In genomic region chr1:12516741-12517140, GRCh38 we compare ENCODE assay signal across 27 cellular contexts.
A peak's percentile ranks its signal among the peaks of the same experiment; 100 is the strongest.
DNase-seq lines count a peak whose midpoint lies in the region; ATAC-seq and TF ChIP-seq lines count a peak whose summit lies in the region.
"Had no signal": no experiment of that assay in that cellular context is flagged by ENCODE, and none has a peak within 500 bp of the region (broad histone marks: within the 10 kb centered on the region; RNA-seq: fewer than 3 reads in every experiment).

No MANE protein-coding gene starts in this region.

- no peaks in the 10 kb centered on the region for H3K9me3 ChIP-seq in sigmoid colon
- H3K9me3 ChIP-seq: BLaER1 treated with 17β-estradiol and CSF1 and Interleukin-3, amounts not matched to agents 10 nM and 100 nM; Caco-2 had no signal

- CTCF ChIA-PET in activated CD4-positive, alpha-beta memory T cell treated with anti-CD3 and anti-CD28 coated beads for 36 hours (lab: Charles Lee): interaction anchor here (0.6 kb wide), 1 partner anchor 392 kb away, joined by 5 read pairs; no protein-coding TSS in a partner anchor
- CTCF ChIA-PET in activated CD4-positive, alpha-beta memory T cell treated with anti-CD3 and anti-CD28 coated beads, Interleukin-2, amount 10 ng/mL, durations not matched to agents 7 days and 5 days (lab: Charles Lee): no interaction called here
- CTCF ChIA-PET in WTC11 (lab: Charles Lee): no interaction called here

- H3K4me3 ChIP-seq in sigmoid colon: no peak overlapping the region
- H3K4me3 ChIP-seq: BLaER1 treated with 17β-estradiol and CSF1 and Interleukin-3, amounts not matched to agents 10 nM and 100 nM; K562 had no signal

- H3K4me3 Mint-ChIP-seq in activated CD4-positive, alpha-beta memory T cell treated with anti-CD3 and anti-CD28 coated beads for 36 hours: no peak overlapping the region
- H3K4me3 Mint-ChIP-seq in activated CD4-positive, alpha-beta memory T cell treated with anti-CD3 and anti-CD28 coated beads, Interleukin-2, amount 10 ng/mL, durations not matched to agents 7 days and 5 days: no peak overlapping the region
- peak overlapping the region; percentile 69 for H3K4me3 Mint-ChIP-seq in activated naive CD4-positive, alpha-beta T cell treated with anti-CD3 and anti-CD28 coated beads, Interleukin-2, amount 50 U/mL, for 24 hours
- H3K4me3 Mint-ChIP-seq in activated T-helper 2 cell treated with anti-CD3 and anti-CD28 coated beads, Interferon-gamma antibody, Interleukin-2, Interleukin-4, amounts not matched to agents 10 μg/mL and 5 μg/mL and 100 μg/mL, durations not matched to agents 14 hours and 24 hours and 36 hours (ENCODE audit: low read depth): no peak overlapping the region
- no peak overlapping the region for H3K4me3 Mint-ChIP-seq in WTC11
- H3K4me3 Mint-ChIP-seq: CD4-positive, alpha-beta memory T cell had no signal

- H3K27ac Mint-ChIP-seq in activated CD4-positive, alpha-beta memory T cell treated with anti-CD3 and anti-CD28 coated beads for 36 hours: peak overlapping the region; percentile 3
- no peak overlapping the region for H3K27ac Mint-ChIP-seq in activated CD4-positive, alpha-beta memory T cell treated with anti-CD3 and anti-CD28 coated beads, Interleukin-2, amount 10 ng/mL, durations not matched to agents 7 days and 5 days
- H3K27ac Mint-ChIP-seq in activated naive CD4-positive, alpha-beta T cell treated with anti-CD3 and anti-CD28 coated beads, Interleukin-2, amount 50 U/mL, for 24 hours: peak overlapping the region; percentile 86
- H3K27ac Mint-ChIP-seq in activated naive CD4-positive, alpha-beta T cell treated with anti-CD3 and anti-CD28 coated beads, Interleukin-2, amount 50 U/mL, for 72 hours: peak overlapping the region in 1 of 2 donors; percentile 77
- peak overlapping the region; percentile 83 for H3K27ac Mint-ChIP-seq in activated T-helper 2 cell treated with anti-CD3 and anti-CD28 coated beads, Interferon-gamma antibody, Interleukin-2, Interleukin-4, amounts not matched to agents 10 μg/mL and 5 μg/mL and 100 μg/mL, durations not matched to agents 14 hours and 24 hours and 36 hours
- no peak overlapping the region for H3K27ac Mint-ChIP-seq in WTC11

- TF ChIP-seq EP300 in sigmoid colon (IDR thresholded peaks at IDR 0.05): no peak

- intact Hi-C loops in activated CD4-positive, alpha-beta memory T cell treated with anti-CD3 and anti-CD28 coated beads for 36 hours (cut with micrococcal nuclease): loop anchor here (10.0 kb wide), 2 partner anchors 172 to 342 kb away; no protein-coding TSS in a partner anchor
- intact Hi-C loops in activated T-helper 2 cell treated with anti-CD3 and anti-CD28 coated beads, Interferon-gamma antibody, Interleukin-2, Interleukin-4, amounts not matched to agents 10 μg/mL and 5 μg/mL and 100 μg/mL, durations not matched to agents 14 hours and 24 hours and 36 hours (cut with micrococcal nuclease): loop anchor here (10.0 kb wide), 1 partner anchor 452 kb away; the partner anchor contains the start of gene TNFRSF8
- intact Hi-C loops in sigmoid colon (cut with DNase I): no loop called here

- H3K4me1 Mint-ChIP-seq in activated CD4-positive, alpha-beta memory T cell treated with anti-CD3 and anti-CD28 coated beads for 36 hours (ENCODE audit: low read depth): peaks cover 44% of the 10 kb centered on the region
- H3K4me1 Mint-ChIP-seq in activated CD4-positive, alpha-beta memory T cell treated with anti-CD3 and anti-CD28 coated beads, Interleukin-2, amount 10 ng/mL, durations not matched to agents 7 days and 5 days: peaks cover 12% of the 10 kb centered on the region
- peaks cover 64% of the 10 kb centered on the region for H3K4me1 Mint-ChIP-seq in activated naive CD4-positive, alpha-beta T cell treated with anti-CD3 and anti-CD28 coated beads, Interleukin-2, amount 50 U/mL, for 24 hours
- H3K4me1 Mint-ChIP-seq in activated T-helper 2 cell treated with anti-CD3 and anti-CD28 coated beads, Interferon-gamma antibody, Interleukin-2, Interleukin-4, amounts not matched to agents 10 μg/mL and 5 μg/mL and 100 μg/mL, durations not matched to agents 14 hours and 24 hours and 36 hours (ENCODE audit: low read depth): peaks cover 43% of the 10 kb centered on the region
- H3K4me1 Mint-ChIP-seq in WTC11: peaks cover 3% of the 10 kb centered on the region

- H3K9me3 Mint-ChIP-seq in activated CD4-positive, alpha-beta memory T cell treated with anti-CD3 and anti-CD28 coated beads for 36 hours: no peaks in the 10 kb centered on the region
- no peaks in the 10 kb centered on the region for H3K9me3 Mint-ChIP-seq in activated CD4-positive, alpha-beta memory T cell treated with anti-CD3 and anti-CD28 coated beads, Interleukin-2, amount 10 ng/mL, durations not matched to agents 7 days and 5 days
- H3K9me3 Mint-ChIP-seq in activated naive CD4-positive, alpha-beta T cell treated with anti-CD3 and anti-CD28 coated beads, Interleukin-2, amount 50 U/mL, for 24 hours: peaks cover 4% of the 10 kb centered on the region
- peaks cover 10 to 11% of the 10 kb centered on the region in 2 donors for H3K9me3 Mint-ChIP-seq in activated naive CD4-positive, alpha-beta T cell treated with anti-CD3 and anti-CD28 coated beads, Interleukin-2, amount 50 U/mL, for 72 hours
- no peaks in the 10 kb centered on the region for H3K9me3 Mint-ChIP-seq in activated T-helper 2 cell treated with anti-CD3 and anti-CD28 coated beads, Interferon-gamma antibody, Interleukin-2, Interleukin-4, amounts not matched to agents 10 μg/mL and 5 μg/mL and 100 μg/mL, durations not matched to agents 14 hours and 24 hours and 36 hours
- H3K9me3 Mint-ChIP-seq in WTC11: no peaks in the 10 kb centered on the region

- H3K4me1 ChIP-seq in sigmoid colon: peaks cover 0 to 30% (median 22%) of the 10 kb centered on the region in 4 donors
- H3K4me1 ChIP-seq: Caco-2 had no signal

- no peaks in the 10 kb centered on the region for H3K27me3 ChIP-seq in sigmoid colon
- H3K27me3 ChIP-seq: BLaER1 treated with 17β-estradiol and CSF1 and Interleukin-3, amounts not matched to agents 10 nM and 100 nM had no signal

- ATAC-seq in activated naive CD4-positive, alpha-beta T cell treated with anti-CD3 and anti-CD28 coated beads, Interleukin-2, amount 50 U/mL, for 72 hours: no peak
- ATAC-seq in WTC11: no peak
- ATAC-seq: K562 had no signal

- H3K36me3 ChIP-seq in sigmoid colon: no peaks in the 10 kb centered on the region

- H3K27me3 Mint-ChIP-seq in activated CD4-positive, alpha-beta memory T cell treated with anti-CD3 and anti-CD28 coated beads for 36 hours: no peaks in the 10 kb centered on the region
- no peaks in the 10 kb centered on the region for H3K27me3 Mint-ChIP-seq in activated CD4-positive, alpha-beta memory T cell treated with anti-CD3 and anti-CD28 coated beads, Interleukin-2, amount 10 ng/mL, durations not matched to agents 7 days and 5 days
- H3K27me3 Mint-ChIP-seq in activated naive CD4-positive, alpha-beta T cell treated with anti-CD3 and anti-CD28 coated beads, Interleukin-2, amount 50 U/mL, for 24 hours: no peaks in the 10 kb centered on the region
- H3K27me3 Mint-ChIP-seq in activated T-helper 2 cell treated with anti-CD3 and anti-CD28 coated beads, Interferon-gamma antibody, Interleukin-2, Interleukin-4, amounts not matched to agents 10 μg/mL and 5 μg/mL and 100 μg/mL, durations not matched to agents 14 hours and 24 hours and 36 hours (ENCODE audit: low read depth): no peaks in the 10 kb centered on the region
- 0 out of 2 replicates have a peak, but pooled peaks cover 4% of the 10 kb centered on the region for H3K27me3 Mint-ChIP-seq in WTC11 (ENCODE audit: low read depth)
- H3K27me3 Mint-ChIP-seq: CD4-positive, alpha-beta memory T cell had no signal

- H3K36me3 Mint-ChIP-seq in activated CD4-positive, alpha-beta memory T cell treated with anti-CD3 and anti-CD28 coated beads for 36 hours: peaks cover 2% of the 10 kb centered on the region
- peaks cover 19% of the 10 kb centered on the region for H3K36me3 Mint-ChIP-seq in activated CD4-positive, alpha-beta memory T cell treated with anti-CD3 and anti-CD28 coated beads, Interleukin-2, amount 10 ng/mL, durations not matched to agents 7 days and 5 days (ENCODE audit: low read depth)
- peaks cover 13% of the 10 kb centered on the region for H3K36me3 Mint-ChIP-seq in activated naive CD4-positive, alpha-beta T cell treated with anti-CD3 and anti-CD28 coated beads, Interleukin-2, amount 50 U/mL, for 24 hours
- peaks cover 25 to 32% of the 10 kb centered on the region in 2 donors for H3K36me3 Mint-ChIP-seq in activated naive CD4-positive, alpha-beta T cell treated with anti-CD3 and anti-CD28 coated beads, Interleukin-2, amount 50 U/mL, for 72 hours
- peaks cover 30% of the 10 kb centered on the region for H3K36me3 Mint-ChIP-seq in activated T-helper 2 cell treated with anti-CD3 and anti-CD28 coated beads, Interferon-gamma antibody, Interleukin-2, Interleukin-4, amounts not matched to agents 10 μg/mL and 5 μg/mL and 100 μg/mL, durations not matched to agents 14 hours and 24 hours and 36 hours (ENCODE audit: low read depth)
- no peaks in the 10 kb centered on the region for H3K36me3 Mint-ChIP-seq in WTC11

- no peak for TF ChIP-seq POLR2A in sigmoid colon (IDR thresholded peaks at IDR 0.05)

- TF ChIP-seq CTCF in sigmoid colon (IDR thresholded peaks at IDR 0.05) (no peak), WTC11 (IDR thresholded peaks at IDR 0.05) (no peak)

- DNase-seq in activated CD4-positive, alpha-beta memory T cell treated with anti-CD3 and anti-CD28 coated beads for 36 hours: peak; percentile 23
- no peak for DNase-seq in activated CD4-positive, alpha-beta memory T cell treated with anti-CD3 and anti-CD28 coated beads, Interleukin-2, amount 10 ng/mL, durations not matched to agents 7 days and 5 days
- DNase-seq in activated naive CD4-positive, alpha-beta T cell treated with anti-CD3 and anti-CD28 coated beads, Interleukin-2, amount 50 U/mL, for 72 hours (ENCODE audit: low spot score in 2 of 2): no peak
- DNase-seq in activated T-helper 2 cell treated with anti-CD3 and anti-CD28 coated beads, Interferon-gamma antibody, Interleukin-2, Interleukin-4, amounts not matched to agents 10 μg/mL and 5 μg/mL and 100 μg/mL, durations not matched to agents 14 hours and 24 hours and 36 hours (ENCODE audit: low spot score): no peak
- peak; percentile 15 for DNase-seq in sigmoid colon
- DNase-seq in WTC11 (ENCODE audit: low spot score): no peak
- no peak for DNase-seq in kidney tubule cell (ENCODE audit: low spot score)
- DNase-seq: AML-193; Caco-2; CD4-positive, alpha-beta memory T cell; DMS79 treated with DMSO at 0.1 percent for 48 hours; GF-D8; HCEC 1CT; Kasumi-1; NCI-H1092 treated with DMSO at 0.1 percent for 48 hours; NCI-H1436; NCI-H187; NCI-H2081 treated with DMSO at 0.1 percent for 48 hours; NCI-H2171; NCI-H226; NCI-H510A; NCI-H69; Right ventricle myocardium superior; RPMI8226 had no signal

- WGBS in sigmoid colon, 2 donors: 97% methylated on average over 13 of the region's 13 CpGs

- H3K27ac ChIP-seq in sigmoid colon: no peak overlapping the region
- H3K27ac ChIP-seq: BLaER1 treated with 17β-estradiol and CSF1 and Interleukin-3, amounts not matched to agents 10 nM and 100 nM had no signal

- POLR2A ChIA-PET in activated CD4-positive, alpha-beta memory T cell treated with anti-CD3 and anti-CD28 coated beads for 36 hours (lab: Charles Lee): no interaction called here
- POLR2A ChIA-PET in activated CD4-positive, alpha-beta memory T cell treated with anti-CD3 and anti-CD28 coated beads, Interleukin-2, amount 10 ng/mL, durations not matched to agents 7 days and 5 days (lab: Charles Lee): no interaction called here
- POLR2A ChIA-PET in WTC11 (lab: Charles Lee): interaction anchor here (0.7 kb wide), 1 partner anchor 1535 kb away, joined by 5 read pairs; no protein-coding TSS in a partner anchor

Comparison
In these comparisons a context has a peak if more than half of its experiments do, and no peak if none do; other contexts are left out.
1. DNase-seq: peak in activated CD4-positive, alpha-beta memory T cell treated with anti-CD3 and anti-CD28 coated beads for 36 hours (single experiment) and sigmoid colon (single experiment); none in activated CD4-positive, alpha-beta memory T cell treated with anti-CD3 and anti-CD28 coated beads, Interleukin-2, amount 10 ng/mL, durations not matched to agents 7 days and 5 days (single experiment), activated naive CD4-positive, alpha-beta T cell treated with anti-CD3 and anti-CD28 coated beads, Interleukin-2, amount 50 U/mL, for 72 hours (0 of 2), activated T-helper 2 cell treated with anti-CD3 and anti-CD28 coated beads, Interferon-gamma antibody, Interleukin-2, Interleukin-4, amounts not matched to agents 10 μg/mL and 5 μg/mL and 100 μg/mL, durations not matched to agents 14 hours and 24 hours and 36 hours (single experiment), WTC11 (single experiment) and kidney tubule cell (single experiment).
2. H3K27ac Mint-ChIP-seq: peak in activated CD4-positive, alpha-beta memory T cell treated with anti-CD3 and anti-CD28 coated beads for 36 hours (single experiment), activated naive CD4-positive, alpha-beta T cell treated with anti-CD3 and anti-CD28 coated beads, Interleukin-2, amount 50 U/mL, for 24 hours (single experiment) and activated T-helper 2 cell treated with anti-CD3 and anti-CD28 coated beads, Interferon-gamma antibody, Interleukin-2, Interleukin-4, amounts not matched to agents 10 μg/mL and 5 μg/mL and 100 μg/mL, durations not matched to agents 14 hours and 24 hours and 36 hours (single experiment); none in activated CD4-positive, alpha-beta memory T cell treated with anti-CD3 and anti-CD28 coated beads, Interleukin-2, amount 10 ng/mL, durations not matched to agents 7 days and 5 days (single experiment) and WTC11 (single experiment).